8 cellular contexts compared by ENCODE assay signal in the genomic region with DNA sequence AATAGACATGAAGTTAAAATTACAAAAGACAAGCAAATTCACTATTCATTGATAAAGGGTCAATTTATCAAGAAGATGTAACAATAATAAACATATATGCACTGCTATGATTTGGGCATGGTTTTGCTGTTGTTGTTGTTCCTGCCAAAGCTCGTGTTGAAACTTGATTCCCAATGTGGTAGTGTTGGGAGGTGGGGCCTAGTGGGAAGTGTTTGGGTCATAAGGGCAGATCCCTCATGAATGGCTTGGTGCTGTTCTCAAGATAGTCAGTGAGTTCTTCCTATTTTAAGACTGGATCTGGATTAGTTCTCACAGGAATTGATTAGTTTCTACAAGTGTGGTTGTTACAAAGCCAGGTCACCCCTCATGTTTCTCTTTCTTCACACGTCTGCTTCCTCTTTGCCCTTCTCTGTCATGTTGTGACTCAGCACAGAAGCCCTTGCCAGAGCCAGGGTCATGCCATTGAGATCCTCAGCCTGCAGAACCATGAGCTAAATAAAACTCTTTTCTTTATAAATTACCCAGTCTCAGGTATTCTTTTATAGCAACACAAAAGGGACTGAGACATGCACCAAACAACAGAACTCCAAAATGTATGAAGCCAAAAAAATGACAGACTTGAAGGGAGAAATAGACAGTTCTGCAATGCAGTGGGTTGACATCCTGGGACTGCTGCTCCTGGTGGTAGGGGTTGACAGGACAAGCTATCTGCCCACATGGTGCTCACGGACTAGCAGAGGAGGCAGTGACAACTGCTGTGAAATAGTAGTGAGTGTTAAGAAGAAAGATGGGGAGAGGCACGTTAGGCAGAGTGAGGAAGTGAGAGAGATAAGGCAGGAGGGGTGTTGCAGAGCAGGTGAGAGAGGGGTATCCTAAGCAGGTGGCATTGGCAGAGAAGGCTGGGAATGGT. TPM values are rescaled to one million over a fixed set of nuclear protein-coding genes. Genes with fewer than 3 reads are reported as not detected.
DNase-seq lines count a peak whose midpoint lies in the region; ATAC-seq, FAIRE-seq and TF ChIP-seq lines count a peak whose summit lies in the region.

No MANE protein-coding gene starts in this region.

- WGBS in SK-N-SH (ENCODE audit: low lambda C conversion rate): 21% methylated on average over 4 of the region's 4 CpGs
- 24 to 34% (median 29%) methylated on average over 4 of the region's 4 CpGs for WGBS in small intestine, 3 donors

- CTCF ChIA-PET in SK-N-SH (lab: Yijun Ruan, JAX): interaction anchor here (0.6 to 2.5 kb wide), 75 partner anchors 13 to 910 kb away, joined by 3 to 38 read pairs (median 4); a partner anchor contains a TSS

- no peak overlapping the region for H3K4me2 ChIP-seq in SK-N-SH

- peaks cover 5% of the 10 kb centered on the region for H3F3A ChIP-seq in SK-N-SH (replicated peaks; ENCODE audit: insufficient read depth)

- TF ChIP-seq RAD21 in SK-N-SH (IDR thresholded peaks at IDR 0.05; ENCODE audit: low read length): no peak

- H2AFZ ChIP-seq in SK-N-SH (ENCODE audit: low read depth): 0 out of 2 replicates have a peak overlapping the region, but pooled peaks have one; percentile 26

- H3K79me2 ChIP-seq in SK-N-SH (ENCODE audit: insufficient read depth): no peaks in the 10 kb centered on the region

- no peak overlapping the region for H3K27ac ChIP-seq in SK-N-SH (ENCODE audit: low read depth in 2 of 2, low read length in 1 of 2)
- H3K27ac ChIP-seq in small intestine (ENCODE audit: low read depth in 1 of 2, low read length in 1 of 2): peak overlapping the region in 1 of 2 donors; percentile 3

- DNase-seq in CD1c-positive myeloid dendritic cell (ENCODE audit: extremely low spot score) (peak; percentile 78), SK-N-SH (no peak), left colon (no peak), small intestine (no peak), NCI-H748 treated with DMSO at 0.1 percent for 48 hours (lab: John Stamatoyannopoulos, UW) (no peak)
- no peak for DNase-seq in stimulated activated CD8-positive, alpha-beta memory T cell treated with anti-CD3 and anti-CD28 coated beads, Interleukin-4, amount 100 ng/mL, for 48 hours

- H3K9me3 ChIP-seq in SK-N-SH (no peaks in the 10 kb centered on the region; the same call in 1 of the 2 replicates), small intestine (ENCODE audit: control insufficient read depth, low read depth) (no peaks in the 10 kb centered on the region)

- H3K36me3 ChIP-seq in SK-N-SH (replicated peaks in 1 of 2; ENCODE audit: control insufficient read depth in 1 of 2, insufficient read depth in 2 of 2, low read length in 1 of 2) (no peaks in the 10 kb centered on the region), small intestine (ENCODE audit: control insufficient read depth in 2 of 2, insufficient read depth in 2 of 2, low read length in 2 of 2) (no peaks in the 10 kb centered on the region)

- POLR2A ChIA-PET in SK-N-SH (lab: Yijun Ruan, JAX): interaction anchor here (1.2 to 1.3 kb wide), 2 partner anchors 16 to 90 kb away, joined by 3 to 6 read pairs; a partner anchor contains a TSS

- no peak for TF ChIP-seq CTCF in SK-N-SH (IDR thresholded peaks at IDR 0.05)

- ATAC-seq in GM19025 (IDR thresholded peaks at IDR 0.05; ENCODE audit: low read depth, unreplicated experiment): peak; percentile 68
- ATAC-seq in HG03108 (IDR thresholded peaks at IDR 0.05; ENCODE audit: unreplicated experiment): peak; percentile 69
- ATAC-seq in left colon: peak; percentile 41

- H3K4me3 ChIP-seq in SK-N-SH (ENCODE audit: low read depth in 2 of 2, low read length in 1 of 2): no peak overlapping the region
- H3K4me3 ChIP-seq in small intestine (ENCODE audit: low read depth in 1 of 2, low read length in 2 of 2): no peak overlapping the region

- intact Hi-C loops in left colon (cut with DNase I, micrococcal nuclease): loop anchor here in 1 of 2 donors (5.0 kb wide), 1 partner anchor 139 kb away; no protein-coding TSS in a partner anchor

- H3K4me1 ChIP-seq in SK-N-SH (ENCODE audit: control insufficient read depth in 1 of 2, insufficient read depth in 2 of 2, low read depth in 1 of 2, low read length in 1 of 2) (peaks cover 0 to 4% of the 10 kb centered on the region in 2 experiments; a peak in 2 of 4 replicates), small intestine (ENCODE audit: control insufficient read depth in 2 of 2, insufficient read depth in 1 of 2, low read depth in 1 of 2, low read length in 1 of 2) (no peaks in the 10 kb centered on the region)

- TF ChIP-seq EP300 in SK-N-SH (IDR thresholded peaks at IDR 0.05; ENCODE audit: borderline replicate concordance in 1 of 2, low read depth in 1 of 2, low read length in 1 of 2): no peak

- no peaks in the 10 kb centered on the region for H3K9me2 ChIP-seq in SK-N-SH

- no peak for FAIRE-seq in small intestine (lab: Jason Lieb, UNC)

- H4K20me1 ChIP-seq in SK-N-SH (ENCODE audit: insufficient read depth): no peaks in the 10 kb centered on the region

- no peak overlapping the region for H3K9ac ChIP-seq in SK-N-SH

- H3K27me3 ChIP-seq in SK-N-SH (ENCODE audit: insufficient read depth) (peaks cover 6% of the 10 kb centered on the region; the same call in 1 of the 2 replicates), small intestine (ENCODE audit: control insufficient read depth in 2 of 2, insufficient read depth in 2 of 2, low read length in 2 of 2) (peaks cover 0 to 7% of the 10 kb centered on the region in 2 donors)

TF ChIP-seq in SK-N-SH, 30 proteins besides CTCF, POLR2A, EP300 and RAD21:
- TF ChIP-seq GABPA (IDR thresholded peaks at IDR 0.05; ENCODE audit: low read depth): no peak
- no peak for TF ChIP-seq POLR2AphosphoS5 (IDR thresholded peaks at IDR 0.05; ENCODE audit: low read depth, low read length)

RNA-seq across cellular contexts. Expression of a gene that starts 18.6 kb away (rescaled TPM):
- polyA plus RNA-seq in SK-N-SH (2012; rRNA removed) (4.3 and 4.5 TPM in 2 replicates), small intestine (1 to 10 TPM in 1 of 3 donors, under 1 TPM in 1, not detected in 1; 0.67 to 7.9 TPM)
- polyA plus RNA-seq in SK-N-SH (2012; cell fraction: cytosol; rRNA removed): 5.4 and 6.1 TPM in 2 replicates
- 1.3 and 2.3 TPM in 2 replicates for polyA plus RNA-seq in SK-N-SH (2012; cell fraction: nucleus; rRNA removed)
- 1 to 10 TPM; 1.0 to 3.8 TPM for total RNA-seq in left colon
